ENCODE assay signal across 24 cellular contexts in genomic region chr3:195835791-195836190, GRCh38. TPM values are rescaled to one million over a fixed set of nuclear protein-coding genes. Genes with fewer than 3 reads are reported as not detected.
"Had no signal": no experiment of that assay in that cellular context is flagged by ENCODE, and none has a peak within 500 bp of the region (broad histone marks: within the 10 kb centered on the region; RNA-seq: fewer than 3 reads in every experiment).

No MANE protein-coding gene starts in this region.

- H3K4me1 ChIP-seq: gastrocnemius medialis, left ventricle myocardium inferior, lower lobe of right lung, pancreas, prostate gland, testis, tibial nerve had no signal

- H3K36me3 ChIP-seq: gastrocnemius medialis, left ventricle myocardium inferior, lower lobe of right lung, neutrophil, pancreas, prostate gland, spleen, tibial nerve had no signal

- DNase-seq: caudate nucleus; effector CD8-positive, alpha-beta T cell; gastrocnemius medialis; immature natural killer cell; left ventricle myocardium inferior; lower lobe of right lung; naive B cell; spleen; stimulated activated CD4-positive, alpha-beta T cell treated with anti-CD3 and anti-CD28 coated beads, Interleukin-15, amount 100 ng/mL, for 24 hours; stimulated activated CD4-positive, alpha-beta T cell treated with anti-CD3 and anti-CD28 coated beads, Interleukin-1b, Interleukin-23, amount 100 ng/mL, for 48 hours; stimulated activated CD4-positive, alpha-beta T cell treated with anti-CD3 and anti-CD28 coated beads, Interleukin-4, amount 100 ng/mL, for 24 hours; stimulated activated naive B cell treated with anti-CD40 and anti-IgM and Interleukin-4, amounts not matched to agents 10 μg/mL and 1 μg/mL and 100 μg/mL, for 72 hours; stimulated activated naive CD8-positive, alpha-beta T cell treated with anti-CD3 and anti-CD28 coated beads, Interleukin-15, amount 100 ng/mL, for 72 hours; testis had no signal

- H3K27me3 ChIP-seq: neutrophil, pancreas, testis had no signal

- H3K27ac ChIP-seq: coronary artery, gastrocnemius medialis, left ventricle myocardium inferior, lower lobe of right lung, neutrophil, pancreas, prostate gland, spleen, testis, tibial nerve had no signal

- H3K4me3 ChIP-seq: coronary artery, gastrocnemius medialis, left ventricle myocardium inferior, lower lobe of right lung, pancreas, prostate gland, spleen, testis, tibial nerve had no signal

- ATAC-seq: gastrocnemius medialis; lower lobe of right lung; sciatic nerve; stimulated activated naive B cell treated with anti-CD40 and anti-IgM and Interleukin-4, amounts not matched to agents 10 μg/mL and 1 μg/mL and 100 μg/mL, for 72 hours; stimulated activated naive CD8-positive, alpha-beta T cell treated with anti-CD3 and anti-CD28 coated beads, Interleukin-15, amount 100 ng/mL, for 72 hours had no signal

- H3K9me3 ChIP-seq: gastrocnemius medialis, left ventricle myocardium inferior, lower lobe of right lung, neutrophil, pancreas, prostate gland, spleen, testis, tibial nerve had no signal

RNA-seq across cellular contexts. Expression of gene MUC4, which starts 24.1 kb away (rescaled TPM):
- total RNA-seq: dermis microvascular lymphatic vessel endothelial cell, fibroblast of villous mesenchyme, spleen, subcutaneous adipose tissue, tibial nerve had no signal
- polyA plus RNA-seq: keratinocyte had no signal
